12 cellular contexts compared by ENCODE assay signal in the genomic region with DNA sequence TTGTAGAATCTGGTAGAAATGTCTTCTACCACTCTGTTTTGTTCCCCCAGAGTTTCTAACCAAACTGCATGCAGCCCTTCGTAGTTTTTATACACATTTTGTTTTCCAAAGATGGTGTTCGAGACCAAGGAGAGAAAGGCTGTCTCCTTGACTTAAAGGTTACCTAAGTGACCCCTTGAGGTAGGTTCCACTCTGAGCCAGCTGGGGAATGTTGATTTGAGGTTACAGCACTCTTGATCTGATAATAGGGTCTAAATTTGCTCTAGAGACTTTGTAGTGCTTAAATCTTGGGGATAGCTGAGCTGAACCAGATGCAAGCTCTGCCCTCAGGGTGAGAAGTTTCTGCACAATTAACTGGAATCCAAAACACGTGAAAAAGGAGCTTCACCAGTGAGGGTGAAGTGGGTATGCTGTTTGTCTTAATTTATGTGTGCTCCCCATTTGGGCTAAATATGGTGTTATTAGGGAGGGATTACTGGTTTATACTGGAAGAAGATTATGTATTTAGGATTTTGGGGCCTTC. TPM values are rescaled to one million over a fixed set of nuclear protein-coding genes. Genes with fewer than 3 reads are reported as not detected.
A peak's percentile ranks its signal among the peaks of the same experiment; 100 is the strongest.
DNase-seq lines count a peak whose midpoint lies in the region; ATAC-seq and TF ChIP-seq lines count a peak whose summit lies in the region.
"Had no signal": no experiment of that assay in that cellular context is flagged by ENCODE, and none has a peak within 500 bp of the region (broad histone marks: within the 10 kb centered on the region; RNA-seq: fewer than 3 reads in every experiment).

No MANE protein-coding gene starts in this region.

- H3K79me2 ChIP-seq in KMS-11 (ENCODE audit: insufficient read depth, low read depth), result peaks cover 76% of the 10 kb centered on the region

- CTCF ChIA-PET in naive thymus-derived CD4-positive, alpha-beta T cell (lab: Charles Lee), result interaction anchor here (1.4 to 1.6 kb wide), 3 partner anchors 18 to 95 kb away, joined by 3 to 4 read pairs (median 4); no protein-coding TSS in a partner anchor

- no peak overlapping the region for H3K9ac ChIP-seq in KMS-11
- no peak overlapping the region for H3K9ac ChIP-seq in adipocyte (ENCODE audit: low read length)

- no peaks in the 10 kb centered on the region for H3K27me3 ChIP-seq in KMS-11 (ENCODE audit: insufficient read depth, low read depth)
- no peaks in the 10 kb centered on the region for H3K27me3 ChIP-seq in adipocyte (replicated peaks; ENCODE audit: control insufficient read depth, insufficient read depth, low read length)
- H3K27me3 ChIP-seq in naive thymus-derived CD4-positive, alpha-beta T cell (ENCODE audit: control insufficient read depth in 2 of 2, insufficient read depth in 2 of 2, low read length in 2 of 2), result no peaks in the 10 kb centered on the region

- 0 out of 2 replicates have a peak overlapping the region, but pooled peaks have one; percentile 84 for H3K4me2 ChIP-seq in KMS-11

- POLR2A ChIA-PET in naive thymus-derived CD4-positive, alpha-beta T cell (lab: Charles Lee), result interaction anchor here (0.7 to 1.0 kb wide), 2 partner anchors 17 to 84 kb away, joined by 3 read pairs; partner anchors contain the start of gene NCKAP5L

- H4K20me1 ChIP-seq in KMS-11 (ENCODE audit: insufficient read depth), result peaks cover 46% of the 10 kb centered on the region

- H3K4me1 Mint-ChIP-seq in CD14-positive monocyte, result peaks cover 36% of the 10 kb centered on the region
- H3K4me1 Mint-ChIP-seq in naive thymus-derived CD4-positive, alpha-beta T cell, result peaks cover 49 to 81% (median 66%) of the 10 kb centered on the region in 7 donors

- H3K9me3 Mint-ChIP-seq in CD14-positive monocyte, result peaks cover 0 to 2% (median 0%) of the 10 kb centered on the region in 7 donors
- peaks cover 0 to 9% (median 0%) of the 10 kb centered on the region in 11 donors for H3K9me3 Mint-ChIP-seq in naive thymus-derived CD4-positive, alpha-beta T cell

- peaks cover 15 to 24% of the 10 kb centered on the region in 2 donors for H3K36me3 Mint-ChIP-seq in CD14-positive monocyte
- H3K36me3 Mint-ChIP-seq in naive thymus-derived CD4-positive, alpha-beta T cell, result peaks cover 0 to 27% (median 7%) of the 10 kb centered on the region in 5 donors

- no peaks in the 10 kb centered on the region for H3K27me3 Mint-ChIP-seq in CD14-positive monocyte (ENCODE audit: low read depth in 3 of 3)
- H3K27me3 Mint-ChIP-seq in naive thymus-derived CD4-positive, alpha-beta T cell, result peaks cover 0 to 4% (median 0%) of the 10 kb centered on the region in 5 donors

- no peak overlapping the region for H2AFZ ChIP-seq in KMS-11 (ENCODE audit: low read depth)

- intact Hi-C loops in CD14-positive monocyte (cut with micrococcal nuclease), result loop anchor here in 1 of 2 donors (5.0 kb wide), 1 partner anchor 37 kb away; the partner anchor contains the start of gene FMNL3
- intact Hi-C loops in naive thymus-derived CD4-positive, alpha-beta T cell (cut with micrococcal nuclease), result loop anchor here (5.0 to 10.0 kb wide), 5 partner anchors 280 to 682 kb away; partner anchors contain the start of genes KMT2D (in 1 of the 2), RACGAP1 (in 1 of the 2), SPATS2 (in 1 of the 2) and TUBA1A (in 1 of the 2)

- H3K36me3 ChIP-seq in KMS-11 (ENCODE audit: insufficient read depth) (0 out of 2 replicates have a peak, but pooled peaks cover 7% of the 10 kb centered on the region), adipocyte (ENCODE audit: control insufficient read depth, insufficient read depth, low read length, severe bottlenecking) (peaks cover 6% of the 10 kb centered on the region)
- H3K36me3 ChIP-seq in naive thymus-derived CD4-positive, alpha-beta T cell (ENCODE audit: control insufficient read depth in 2 of 3, insufficient read depth in 3 of 3, low read length in 3 of 3), result peaks cover 0 to 9% (median 0%) of the 10 kb centered on the region in 3 experiments

- no peak for DNase-seq in CD14-positive monocyte (ENCODE audit: low spot score)
- no peak for DNase-seq in adipocyte (ENCODE audit: low read depth)
- DNase-seq in naive thymus-derived CD4-positive, alpha-beta T cell, result no peak
- DNase-seq in stimulated activated CD4-positive, alpha-beta T cell treated with anti-CD3 and anti-CD28 coated beads, Interleukin-2, amount 100 ng/mL, for 24 hours, result no peak
- DNase-seq in EL, result no peak
- DNase-seq in hypothalamus (lab: John Stamatoyannopoulos, UW), result no peak
- DNase-seq: Karpas-422, NCI-H2171 treated with DMSO at 0.1 percent for 48 hours had no signal

- H3K27ac Mint-ChIP-seq in CD14-positive monocyte, result peak overlapping the region in 5 of 7 donors; percentile 2 to 73 (median 11)
- H3K27ac Mint-ChIP-seq in naive thymus-derived CD4-positive, alpha-beta T cell, result peak overlapping the region in 6 of 9 donors; percentile 14 to 79 (median 32)

- H3K4me3 ChIP-seq in KMS-11 (IDR thresholded peaks at IDR 0.05; ENCODE audit: insufficient read depth, low read depth, low read length) (no peak overlapping the region), adipocyte (ENCODE audit: low read length) (peak overlapping the region; percentile 45)
- no peak overlapping the region for H3K4me3 ChIP-seq in naive thymus-derived CD4-positive, alpha-beta T cell (ENCODE audit: low read length)
- H3K4me3 ChIP-seq: HAP-1 had no signal

- peaks cover 64% of the 10 kb centered on the region for H3K4me1 ChIP-seq in KMS-11 (ENCODE audit: low read depth, poor library complexity, severe bottlenecking)
- H3K4me1 ChIP-seq in adipocyte (ENCODE audit: control insufficient read depth, insufficient read depth, low read length), result peaks cover 29% of the 10 kb centered on the region
- peaks cover 53 to 66% of the 10 kb centered on the region in 2 donors for H3K4me1 ChIP-seq in naive thymus-derived CD4-positive, alpha-beta T cell (ENCODE audit: control insufficient read depth in 2 of 2, insufficient read depth in 2 of 2, low read length in 2 of 2)

- H3K27ac ChIP-seq in KMS-11, result no peak overlapping the region
- H3K27ac ChIP-seq in naive thymus-derived CD4-positive, alpha-beta T cell (ENCODE audit: low read depth, low read length), result peak overlapping the region; percentile 14

- no peak overlapping the region for H3K4me3 Mint-ChIP-seq in CD14-positive monocyte
- peak overlapping the region; percentile 30 to 97 (median 65) for H3K4me3 Mint-ChIP-seq in naive thymus-derived CD4-positive, alpha-beta T cell

- no peak for ATAC-seq in naive thymus-derived CD4-positive, alpha-beta T cell
- ATAC-seq in HG03342 (IDR thresholded peaks at IDR 0.05; ENCODE audit: unreplicated experiment), result no peak
- ATAC-seq: activated CD4-positive, CD25-positive, alpha-beta regulatory T cell treated with anti-CD3 and anti-CD28 coated beads, Interleukin-2, amount 50 U/mL, for 24 hours had no signal

- H3K9me3 ChIP-seq in adipocyte (ENCODE audit: control insufficient read depth, low read length), result no peaks in the 10 kb centered on the region
- no peaks in the 10 kb centered on the region for H3K9me3 ChIP-seq in naive thymus-derived CD4-positive, alpha-beta T cell (ENCODE audit: control insufficient read depth in 2 of 3, low read length in 3 of 3)
- H3K9me3 ChIP-seq: HAP-1 had no signal

- no peak for TF ChIP-seq CTCF in CD14-positive monocyte (IDR thresholded peaks at IDR 0.05)
- no peak for TF ChIP-seq CTCF in KMS-11 (conservative IDR thresholded peaks at IDR 0.05; ENCODE audit: low read depth, low read length)

RNA-seq across cellular contexts. Expression of gene TMBIM6, which starts 3.1 kb away (rescaled TPM):
- polyA plus RNA-seq in CD14-positive monocyte, result 1,000 to 10,000 TPM; 1,396 to 1,453 TPM
- total RNA-seq in naive thymus-derived CD4-positive, alpha-beta T cell, result 100 to 1,000 TPM; 307 to 432 (median 381) TPM
- polyA plus RNA-seq in naive thymus-derived CD4-positive, alpha-beta T cell, result 100 to 1,000 TPM; 835 to 916 TPM

RNA-seq across cellular contexts. Expression of gene FMNL3, which starts 37.2 kb away (rescaled TPM):
- polyA plus RNA-seq in CD14-positive monocyte, result 1 to 10 TPM; 1.5 to 1.7 TPM
- 10 to 100 TPM; 33.3 to 40.4 (median 39.7) TPM for total RNA-seq in naive thymus-derived CD4-positive, alpha-beta T cell
- polyA plus RNA-seq in naive thymus-derived CD4-positive, alpha-beta T cell, result 10 to 100 TPM; 10.4 to 12.0 TPM

Comparison
In these comparisons a context has a peak if more than half of its experiments do, and no peak if none do; other contexts are left out.
1. H3K4me3 Mint-ChIP-seq: peak in naive thymus-derived CD4-positive, alpha-beta T cell (10 of 10); none in CD14-positive monocyte (0 of 2).
2. RNA of gene FMNL3, which starts 37.2 kb away (polyA plus RNA-seq): 10.4 to 12.0 TPM in naive thymus-derived CD4-positive, alpha-beta T cell; 1.5 to 1.7 TPM in CD14-positive monocyte; every median in the first group is over 4 times any median in the second.